ENCODE assay signal across 23 cellular contexts in the genomic region with DNA sequence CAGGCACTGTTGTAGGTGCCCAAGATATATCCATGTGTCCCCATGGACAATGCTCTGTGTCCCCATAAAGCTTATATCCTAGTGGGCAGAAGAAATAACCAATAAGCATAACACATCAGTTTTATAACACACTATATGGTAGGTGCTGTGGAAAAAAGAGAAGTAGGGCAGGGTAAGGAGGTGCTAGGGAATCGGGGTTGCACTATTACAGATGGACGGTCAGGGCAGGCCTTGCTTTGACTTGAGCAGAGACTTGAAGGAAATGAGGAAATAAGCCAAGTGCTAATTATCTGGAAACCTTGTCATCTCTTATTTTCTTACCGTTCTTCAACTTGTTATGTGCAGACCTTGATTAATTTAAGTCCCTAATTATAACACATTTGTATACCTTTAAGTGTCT.
"Had no signal": no experiment of that assay in that cellular context is flagged by ENCODE, and none has a peak within 500 bp of the region (broad histone marks: within the 10 kb centered on the region; RNA-seq: fewer than 3 reads in every experiment).

No MANE protein-coding gene starts in this region.

- H3K36me3 ChIP-seq: brain microvascular endothelial cell, cardiac muscle cell had no signal

- H3K4me3 ChIP-seq: cardiac muscle cell had no signal

- H3K27me3 ChIP-seq: brain microvascular endothelial cell, cardiac muscle cell had no signal

- H3K4me1 Mint-ChIP-seq: activated naive CD4-positive, alpha-beta T cell treated with anti-CD3 and anti-CD28 coated beads, Interleukin-2, amount 10 ng/mL, durations not matched to agents 7 days and 5 days had no signal

- H3K27ac ChIP-seq: brain microvascular endothelial cell, cardiac muscle cell, KMS-11, VCaP had no signal

- H3K27me3 Mint-ChIP-seq: activated CD4-positive, alpha-beta memory T cell treated with anti-CD3 and anti-CD28 coated beads, Interleukin-2, amount 10 ng/mL, durations not matched to agents 7 days and 5 days; T-cell had no signal

- DNase-seq: activated CD4-positive, alpha-beta memory T cell treated with anti-CD3 and anti-CD28 coated beads, Interleukin-2, amount 10 ng/mL, durations not matched to agents 7 days and 5 days; activated CD4-positive, alpha-beta T cell treated with anti-CD3 and anti-CD28 coated beads, Interleukin-2, amount 50 U/mL, for 1 hour; activated CD4-positive, CD25-positive, alpha-beta regulatory T cell; activated gamma-delta T cell treated with Interleukin-2 at 50 U/mL for 16 hours; activated naive CD4-positive, alpha-beta T cell treated with anti-CD3 and anti-CD28 coated beads, Interleukin-2, amount 10 ng/mL, durations not matched to agents 7 days and 5 days; activated naive CD8-positive, alpha-beta T cell treated with anti-CD3 and anti-CD28 coated beads for 36 hours; activated T-cell treated with anti-CD3 and anti-CD28 coated beads for 4 hours; activated T-cell treated with anti-CD3 and anti-CD28 coated beads, Interleukin-2, amount 50 U/mL, for 48 hours; brain microvascular endothelial cell; NCI-H1105; NCI-H1436; NCI-H1694 treated with DMSO at 0.1 percent for 48 hours; NCI-H2029 treated with DMSO at 0.1 percent for 48 hours; NCI-H510A treated with DMSO at 0.1 percent for 48 hours; NCI-H69; SIG-M5; T-cell; T-helper 2 cell; T1000 had no signal

- H3K27ac Mint-ChIP-seq: activated CD4-positive, alpha-beta memory T cell treated with anti-CD3 and anti-CD28 coated beads, Interleukin-2, amount 10 ng/mL, durations not matched to agents 7 days and 5 days; activated naive CD4-positive, alpha-beta T cell treated with anti-CD3 and anti-CD28 coated beads, Interleukin-2, amount 10 ng/mL, durations not matched to agents 7 days and 5 days; activated naive CD8-positive, alpha-beta T cell treated with anti-CD3 and anti-CD28 coated beads for 36 hours; activated T-helper 2 cell treated with anti-CD3 and anti-CD28 coated beads, Interferon-gamma antibody, Interleukin-2, Interleukin-4, amounts not matched to agents 10 μg/mL and 5 μg/mL and 100 μg/mL, durations not matched to agents 14 hours and 24 hours and 36 hours; T-cell had no signal

- H3K9ac ChIP-seq: KMS-11 had no signal

- H3K36me3 Mint-ChIP-seq: activated naive CD4-positive, alpha-beta T cell treated with anti-CD3 and anti-CD28 coated beads, Interleukin-2, amount 10 ng/mL, durations not matched to agents 7 days and 5 days; T-cell had no signal

- H3K4me3 Mint-ChIP-seq: activated CD4-positive, alpha-beta memory T cell treated with anti-CD3 and anti-CD28 coated beads, Interleukin-2, amount 10 ng/mL, durations not matched to agents 7 days and 5 days; activated naive CD4-positive, alpha-beta T cell treated with anti-CD3 and anti-CD28 coated beads, Interleukin-2, amount 10 ng/mL, durations not matched to agents 7 days and 5 days; activated naive CD8-positive, alpha-beta T cell treated with anti-CD3 and anti-CD28 coated beads for 36 hours; T-cell had no signal

- H3K9me3 Mint-ChIP-seq: activated CD4-positive, alpha-beta memory T cell treated with anti-CD3 and anti-CD28 coated beads, Interleukin-2, amount 10 ng/mL, durations not matched to agents 7 days and 5 days; activated naive CD4-positive, alpha-beta T cell treated with anti-CD3 and anti-CD28 coated beads, Interleukin-2, amount 10 ng/mL, durations not matched to agents 7 days and 5 days; activated naive CD8-positive, alpha-beta T cell treated with anti-CD3 and anti-CD28 coated beads for 36 hours; activated T-helper 2 cell treated with anti-CD3 and anti-CD28 coated beads, Interferon-gamma antibody, Interleukin-2, Interleukin-4, amounts not matched to agents 10 μg/mL and 5 μg/mL and 100 μg/mL, durations not matched to agents 14 hours and 24 hours and 36 hours; T-cell had no signal

- H3K4me2 ChIP-seq: KMS-11 had no signal

- ATAC-seq: T-cell had no signal
